Comparison of ENCODE assay signal across 9 cellular contexts in genomic region chr1:236335633-236336032, GRCh38. TPM values are rescaled to one million over a fixed set of nuclear protein-coding genes. Genes with fewer than 3 reads are reported as not detected.
DNase-seq lines count a peak whose midpoint lies in the region; ATAC-seq, FAIRE-seq and TF ChIP-seq lines count a peak whose summit lies in the region.
"Not testable (repeated sequence)": the region's sequence is repeated elsewhere in the genome, so short reads cannot be mapped to it uniquely, and the experiment has no call there.
"Had no signal": no experiment of that assay in that cellular context is flagged by ENCODE, and none has a peak within 500 bp of the region (broad histone marks: within the 10 kb centered on the region; RNA-seq: fewer than 3 reads in every experiment).

No MANE protein-coding gene starts in this region.

- H3F3A ChIP-seq in PC-9 (ENCODE audit: insufficient read depth, low read depth), result not testable (repeated sequence)

- intact Hi-C loops in PC-9 (cut with micrococcal nuclease; ENCODE audit: unreplicated experiment), result not testable (repeated sequence)

- 72% methylated on average over 6 of the region's 6 CpGs for WGBS in A549 (ENCODE audit: missing lambda C conversion rate)

- TF ChIP-seq EP300 in A549 (IDR thresholded peaks at IDR 0.05), result not testable (repeated sequence)

- not testable (repeated sequence) for H3K9me2 ChIP-seq in PC-9 (ENCODE audit: insufficient read depth)

- not testable (repeated sequence) for H2AFZ ChIP-seq in PC-9

- not testable (repeated sequence) for H3K27me3 ChIP-seq in PC-9 (ENCODE audit: insufficient read depth, low read depth)

- not testable (repeated sequence) for H4K20me1 ChIP-seq in PC-9 (ENCODE audit: insufficient read depth)

- not testable (repeated sequence) for TF ChIP-seq CTCF in A549 (IDR thresholded peaks at IDR 0.05); HEK293 (tag by site-specific recombination; IDR thresholded peaks at IDR 0.05); PC-9 (conservative IDR thresholded peaks at IDR 0.05); type B pancreatic cell (conservative IDR thresholded peaks at IDR 0.05)

- H3K27ac ChIP-seq in A549; HEK293 (ENCODE audit: extremely low read depth, low read depth, low read length); PC-9: not testable (repeated sequence)

- H3K4me1 ChIP-seq in A549; HEK293 (ENCODE audit: control insufficient read depth, insufficient read depth, low read length): not testable (repeated sequence)
- H3K4me1 ChIP-seq in PC-9 (replicated peaks; ENCODE audit: insufficient read depth), result peaks cover 11% of the 10 kb centered on the region

- not testable (repeated sequence) for ATAC-seq in A549

- not testable (repeated sequence) for H3K4me3 Mint-ChIP-seq in type B pancreatic cell

- DNase-seq in A549 (ENCODE audit: low read depth in 1 of 2, low spot score in 1 of 2); PC-9; type B pancreatic cell (ENCODE audit: extremely low spot score, unreplicated experiment): not testable (repeated sequence)

- H3K4me3 ChIP-seq in A549; HEK293 (ENCODE audit: low read depth, low read length); PC-9: not testable (repeated sequence)

- not testable (repeated sequence) for H3K4me1 Mint-ChIP-seq in type B pancreatic cell (ENCODE audit: unreplicated experiment)

- POLR2A ChIA-PET in A549 (lab: Yijun Ruan, JAX); HEK293 (lab: Yijun Ruan, JAX); PC-9 (lab: Charles Lee; ENCODE audit: unreplicated experiment): not testable (repeated sequence)

- CTCF ChIA-PET in A549 (lab: Yijun Ruan, JAX), result interaction anchor here (1.0 to 1.3 kb wide), 3 partner anchors 9 to 12 kb away, joined by 3 read pairs; no protein-coding TSS in a partner anchor
- CTCF ChIA-PET in HEK293 (lab: Yijun Ruan, JAX), result interaction anchor here (0.8 kb wide), 1 partner anchor 10 kb away, joined by 3 read pairs; no protein-coding TSS in a partner anchor
- CTCF ChIA-PET in PC-9 (lab: Charles Lee), result not testable (repeated sequence)

- H3K79me2 ChIP-seq in PC-9 (ENCODE audit: low read depth), result not testable (repeated sequence)

- H3K36me3 ChIP-seq in HEK293 (ENCODE audit: control insufficient read depth in 2 of 2, insufficient read depth in 1 of 2, low read length in 2 of 2); PC-9 (ENCODE audit: low read depth): not testable (repeated sequence)

- H3K27ac Mint-ChIP-seq in type B pancreatic cell, result peak overlapping the region; percentile 84

- TF ChIP-seq RAD21 in A549 (conservative IDR thresholded peaks at IDR 0.05 in 1 of 2, IDR thresholded peaks at IDR 0.05 in 1 of 2), result not testable (repeated sequence)

- FAIRE-seq in A549 (lab: Jason Lieb, UNC), result not testable (repeated sequence)

- not testable (repeated sequence) for H3K4me2 ChIP-seq in A549
- 0 out of 2 replicates have a peak overlapping the region, but pooled peaks have one; percentile 44 for H3K4me2 ChIP-seq in PC-9

- H3K9me3 Mint-ChIP-seq in type B pancreatic cell, result not testable (repeated sequence)

- H3K9me3 ChIP-seq in A549; HEK293 (ENCODE audit: control insufficient read depth, insufficient read depth, low read depth, low read length); PC-9 (ENCODE audit: insufficient read depth, low read depth): not testable (repeated sequence)

- TF ChIP-seq POLR2A in A549 (IDR thresholded peaks at IDR 0.05; ENCODE audit: low read length), result not testable (repeated sequence)

- not testable (repeated sequence) for H3K36me3 Mint-ChIP-seq in type B pancreatic cell

- not testable (repeated sequence) for BruUV-seq in PC-9 (replicated peaks; lab: Mats Ljungman, UMichigan)

- not testable (repeated sequence) for H3K27me3 Mint-ChIP-seq in type B pancreatic cell

TF ChIP-seq in A549, 52 proteins besides CTCF, POLR2A, EP300 and RAD21:
- peak; percentile 50 for TF ChIP-seq ZC3H11A (IDR thresholded peaks at IDR 0.05)

TF ChIP-seq in HEK293, 187 proteins besides CTCF, POLR2A, EP300 and RAD21:
- TF ChIP-seq ZNF555 (tag by site-specific recombination; conservative IDR thresholded peaks at IDR 0.05) (peak; percentile 18), ZNF426 (tag by site-specific recombination; IDR thresholded peaks at IDR 0.05) (peak; percentile 35; the same call in 1 of the 2 replicates), ZNF664 (tag by site-specific recombination; IDR thresholded peaks at IDR 0.05) (0 out of 2 replicates have a peak, but pooled peaks have one; percentile 26), ZNF433 (tag by site-specific recombination; IDR thresholded peaks at IDR 0.05; ENCODE audit: low read depth) (0 out of 2 replicates have a peak, but pooled peaks have one; percentile 15)
- TF ChIP-seq, protein P1, sequence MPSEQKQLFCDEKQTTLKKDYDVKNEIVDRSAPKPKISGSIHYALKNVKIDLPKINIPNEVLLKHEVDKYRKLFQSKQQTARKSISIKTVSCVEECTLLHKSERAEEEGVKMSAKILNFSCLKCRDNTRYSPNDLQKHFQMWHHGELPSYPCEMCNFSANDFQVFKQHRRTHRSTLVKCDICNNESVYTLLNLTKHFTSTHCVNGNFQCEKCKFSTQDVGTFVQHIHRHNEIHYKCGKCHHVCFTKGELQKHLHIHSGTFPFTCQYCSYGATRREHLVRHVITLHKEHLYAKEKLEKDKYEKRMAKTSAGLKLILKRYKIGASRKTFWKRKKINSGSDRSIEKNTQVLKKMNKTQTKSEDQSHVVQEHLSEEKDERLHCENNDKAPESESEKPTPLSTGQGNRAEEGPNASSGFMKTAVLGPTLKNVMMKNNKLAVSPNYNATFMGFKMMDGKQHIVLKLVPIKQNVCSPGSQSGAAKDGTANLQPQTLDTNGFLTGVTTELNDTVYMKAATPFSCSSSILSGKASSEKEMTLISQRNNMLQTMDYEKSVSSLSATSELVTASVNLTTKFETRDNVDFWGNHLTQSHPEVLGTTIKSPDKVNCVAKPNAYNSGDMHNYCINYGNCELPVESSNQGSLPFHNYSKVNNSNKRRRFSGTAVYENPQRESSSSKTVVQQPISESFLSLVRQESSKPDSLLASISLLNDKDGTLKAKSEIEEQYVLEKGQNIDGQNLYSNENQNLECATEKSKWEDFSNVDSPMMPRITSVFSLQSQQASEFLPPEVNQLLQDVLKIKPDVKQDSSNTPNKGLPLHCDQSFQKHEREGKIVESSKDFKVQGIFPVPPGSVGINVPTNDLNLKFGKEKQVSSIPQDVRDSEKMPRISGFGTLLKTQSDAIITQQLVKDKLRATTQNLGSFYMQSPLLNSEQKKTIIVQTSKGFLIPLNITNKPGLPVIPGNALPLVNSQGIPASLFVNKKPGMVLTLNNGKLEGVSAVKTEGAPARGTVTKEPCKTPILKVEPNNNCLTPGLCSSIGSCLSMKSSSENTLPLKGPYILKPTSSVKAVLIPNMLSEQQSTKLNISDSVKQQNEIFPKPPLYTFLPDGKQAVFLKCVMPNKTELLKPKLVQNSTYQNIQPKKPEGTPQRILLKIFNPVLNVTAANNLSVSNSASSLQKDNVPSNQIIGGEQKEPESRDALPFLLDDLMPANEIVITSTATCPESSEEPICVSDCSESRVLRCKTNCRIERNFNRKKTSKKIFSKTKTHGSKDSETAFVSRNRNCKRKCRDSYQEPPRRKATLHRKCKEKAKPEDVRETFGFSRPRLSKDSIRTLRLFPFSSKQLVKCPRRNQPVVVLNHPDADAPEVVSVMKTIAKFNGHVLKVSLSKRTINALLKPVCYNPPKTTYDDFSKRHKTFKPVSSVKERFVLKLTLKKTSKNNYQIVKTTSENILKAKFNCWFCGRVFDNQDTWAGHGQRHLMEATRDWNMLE (tag by site-specific recombination; conservative IDR thresholded peaks at IDR 0.05; ENCODE audit: low read depth), result peak; percentile 60; the same call in 1 of the 2 replicates

RNA-seq across cellular contexts. Expression of gene ERO1B, which starts 53.9 kb away (rescaled TPM):
- polyA plus RNA-seq in A549 (2011; rRNA removed) (7.7 and 9.8 TPM in 2 replicates), A549 (2017; fragmentation: RNase III; extraction: RNeasy Plus Mini Kit Qiagen cat#74134 plus additional on column Dnase treatment) (2.7 to 3.2 TPM (median 3.2 TPM) in 3 replicates)
- 0.75 and 1.0 TPM in 2 replicates for polyA plus RNA-seq in A549 (2012; cell fraction: cytosol; rRNA removed)
- polyA plus RNA-seq in A549 (2012; cell fraction: nucleus; rRNA removed), result 0.94 and 1.6 TPM in 2 replicates
- polyA minus RNA-seq in A549 (2011; rRNA and poly(A)+ RNA removed), result 1.5 and 1.7 TPM in 2 replicates
- total RNA-seq in PC-9 (2021) (not detected in 2 replicates), type B pancreatic cell (ENCODE audit: low replicate concordance) (33.0 and 43.5 TPM in 2 replicates)

RNA-seq across cellular contexts. Expression of gene EDARADD, which starts 58.5 kb away (rescaled TPM):
- polyA plus RNA-seq in A549 (2011; rRNA removed) (5.8 and 7.2 TPM in 2 replicates), A549 (2017; fragmentation: RNase III; extraction: RNeasy Plus Mini Kit Qiagen cat#74134 plus additional on column Dnase treatment) (1.5 to 2.1 TPM (median 2.0 TPM) in 3 replicates)
- 1.1 and 1.3 TPM in 2 replicates for polyA plus RNA-seq in A549 (2012; cell fraction: cytosol; rRNA removed)
- 0.73 and 0.95 TPM in 2 replicates for polyA plus RNA-seq in A549 (2012; cell fraction: nucleus; rRNA removed)
- 6.2 and 6.8 TPM in 2 replicates for polyA minus RNA-seq in A549 (2011; rRNA and poly(A)+ RNA removed)
- total RNA-seq in PC-9 (2021) (not detected in 2 replicates), type B pancreatic cell (ENCODE audit: low replicate concordance) (14.8 and 39.9 TPM in 2 replicates)
- total RNA-seq: A172, B cell had no signal
- polyA plus RNA-seq: AG04450, BJ, CD14-positive monocyte had no signal

Comparison
In these comparisons a context has a peak if more than half of its experiments do, and no peak if none do; other contexts are left out.
1. RNA of gene ERO1B, which starts 53.9 kb away (total RNA-seq): 33.0 to 43.5 TPM in type B pancreatic cell; not detected in PC-9; every median in the first group is over 10 times any median in the second.
2. RNA of gene EDARADD, which starts 58.5 kb away (total RNA-seq): 14.8 to 39.9 TPM in type B pancreatic cell; not detected in PC-9; every median in the first group is over 10 times any median in the second.